Comparison of ENCODE assay signal across 13 cellular contexts in the genomic region with DNA sequence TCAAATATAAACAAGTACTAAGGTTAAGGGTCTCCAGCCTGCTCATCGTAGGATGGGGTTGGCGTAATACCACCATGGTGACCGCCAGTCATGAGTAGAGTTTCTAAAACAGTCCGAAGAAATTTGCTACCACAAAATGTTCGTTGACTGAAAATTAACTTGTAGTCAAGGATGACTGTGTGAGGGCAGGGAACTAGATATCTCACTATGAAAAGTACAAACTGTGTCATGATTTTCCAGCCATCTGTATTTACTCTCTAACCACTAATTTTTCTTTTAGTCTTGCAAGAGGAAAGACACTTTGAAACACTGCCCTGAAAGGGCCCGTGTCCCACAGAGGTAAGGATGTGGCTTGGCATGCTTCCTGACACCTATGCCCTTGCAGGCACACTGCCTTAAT.
DNase-seq lines count a peak whose midpoint lies in the region; ATAC-seq lines count a peak whose summit lies in the region.
"Had no signal": no experiment of that assay in that cellular context is flagged by ENCODE, and none has a peak within 500 bp of the region (broad histone marks: within the 10 kb centered on the region; RNA-seq: fewer than 3 reads in every experiment).

No MANE protein-coding gene starts in this region.

- POLR2A ChIA-PET in activated CD4-positive, alpha-beta T cell treated with anti-CD3 and anti-CD28 coated beads for 36 hours (lab: Charles Lee): interaction anchor here (0.6 to 2.9 kb wide), 8 partner anchors 8 to 99 kb away, joined by 3 to 23 read pairs (median 17); a partner anchor contains a TSS

- peaks cover 64% of the 10 kb centered on the region for H3K36me3 Mint-ChIP-seq in activated CD4-positive, alpha-beta T cell treated with anti-CD3 and anti-CD28 coated beads for 36 hours (ENCODE audit: low read depth)
- peaks cover 36% of the 10 kb centered on the region for H3K36me3 Mint-ChIP-seq in T-helper 2 cell treated with Interferon-gamma antibody and Interleukin-4, amounts not matched to agents 5 μg/mL and 100 μg/mL, for 36 hours (ENCODE audit: low read depth)
- peaks cover 41 to 59% of the 10 kb centered on the region in 2 donors for H3K36me3 Mint-ChIP-seq in activated naive CD4-positive, alpha-beta T cell treated with anti-CD3 and anti-CD28 coated beads, Interleukin-2, amount 50 U/mL, for 72 hours

- H3K27ac Mint-ChIP-seq in activated CD4-positive, alpha-beta T cell treated with anti-CD3 and anti-CD28 coated beads for 36 hours: peak overlapping the region; percentile 97
- H3K27ac Mint-ChIP-seq in T-helper 2 cell treated with Interferon-gamma antibody and Interleukin-4, amounts not matched to agents 5 μg/mL and 100 μg/mL, for 36 hours: peak overlapping the region; percentile 99
- H3K27ac Mint-ChIP-seq in activated naive CD4-positive, alpha-beta T cell treated with anti-CD3 and anti-CD28 coated beads, Interleukin-2, amount 50 U/mL, for 72 hours: peak overlapping the region; percentile 96 to 98
- H3K27ac Mint-ChIP-seq: nephron had no signal

- intact Hi-C loops in activated CD4-positive, alpha-beta T cell treated with anti-CD3 and anti-CD28 coated beads for 36 hours (cut with DNase I, micrococcal nuclease): loop anchor here (1.0 to 10.0 kb wide), 9 partner anchors 15 to 224 kb away; a partner anchor contains a TSS

- DNase-seq in activated CD4-positive, alpha-beta T cell treated with anti-CD3 and anti-CD28 coated beads for 36 hours: peak; percentile 72
- DNase-seq in activated CD4-positive, alpha-beta T cell treated with anti-CD3 and anti-CD28 coated beads for 1 hour: no peak
- DNase-seq in T-helper 2 cell treated with Interferon-gamma antibody and Interleukin-4, amounts not matched to agents 5 μg/mL and 100 μg/mL, for 36 hours (ENCODE audit: low spot score): peak; percentile 60
- DNase-seq in activated naive CD4-positive, alpha-beta T cell treated with anti-CD3 and anti-CD28 coated beads, Interleukin-2, amount 50 U/mL, for 72 hours (ENCODE audit: low spot score in 2 of 2): no peak
- peak; percentile 57 for DNase-seq in stimulated activated CD4-positive, alpha-beta T cell treated with anti-CD3 and anti-CD28 coated beads, Interleukin-4, amount 100 ng/mL, for 24 hours
- DNase-seq in hippocampal formation (lab: John Stamatoyannopoulos, UW) (no peak), NCI-H774 (lab: John Stamatoyannopoulos, UW) (no peak), H4 (ENCODE audit: low spot score) (no peak)
- DNase-seq: heart left ventricle, left colon, MG63, NCI-H2029 treated with DMSO at 0.1 percent for 48 hours had no signal

- H3K9me3 Mint-ChIP-seq in activated CD4-positive, alpha-beta T cell treated with anti-CD3 and anti-CD28 coated beads for 36 hours (ENCODE audit: low read depth): peaks cover 6% of the 10 kb centered on the region
- H3K9me3 Mint-ChIP-seq in T-helper 2 cell treated with Interferon-gamma antibody and Interleukin-4, amounts not matched to agents 5 μg/mL and 100 μg/mL, for 36 hours: peaks cover 6% of the 10 kb centered on the region
- H3K9me3 Mint-ChIP-seq in activated naive CD4-positive, alpha-beta T cell treated with anti-CD3 and anti-CD28 coated beads, Interleukin-2, amount 50 U/mL, for 72 hours: no peaks in the 10 kb centered on the region

- H3K4me3 Mint-ChIP-seq in activated CD4-positive, alpha-beta T cell treated with anti-CD3 and anti-CD28 coated beads for 36 hours: peak overlapping the region; percentile 58
- H3K4me3 Mint-ChIP-seq in T-helper 2 cell treated with Interferon-gamma antibody and Interleukin-4, amounts not matched to agents 5 μg/mL and 100 μg/mL, for 36 hours: peak overlapping the region; percentile 75
- H3K4me3 Mint-ChIP-seq: nephron had no signal

- CTCF ChIA-PET in activated CD4-positive, alpha-beta T cell treated with anti-CD3 and anti-CD28 coated beads for 36 hours (lab: Charles Lee): interaction anchor here (0.6 to 2.5 kb wide), 10 partner anchors 9 to 302 kb away, joined by 3 to 18 read pairs (median 4); no protein-coding TSS in a partner anchor

- H3K27me3 Mint-ChIP-seq in activated CD4-positive, alpha-beta T cell treated with anti-CD3 and anti-CD28 coated beads for 36 hours: no peaks in the 10 kb centered on the region
- no peaks in the 10 kb centered on the region for H3K27me3 Mint-ChIP-seq in T-helper 2 cell treated with Interferon-gamma antibody and Interleukin-4, amounts not matched to agents 5 μg/mL and 100 μg/mL, for 36 hours (ENCODE audit: low read depth)

- H3K4me1 Mint-ChIP-seq in activated CD4-positive, alpha-beta T cell treated with anti-CD3 and anti-CD28 coated beads for 36 hours: peaks cover 95% of the 10 kb centered on the region
- peaks cover 77% of the 10 kb centered on the region for H3K4me1 Mint-ChIP-seq in T-helper 2 cell treated with Interferon-gamma antibody and Interleukin-4, amounts not matched to agents 5 μg/mL and 100 μg/mL, for 36 hours (ENCODE audit: low read depth)

- ATAC-seq in activated CD4-positive, alpha-beta T cell treated with anti-CD3 and anti-CD28 coated beads for 36 hours: peak; percentile 38
- peak; percentile 70 to 71 for ATAC-seq in activated naive CD4-positive, alpha-beta T cell treated with anti-CD3 and anti-CD28 coated beads, Interleukin-2, amount 50 U/mL, for 72 hours
- ATAC-seq: heart left ventricle, left colon had no signal

Comparison
In these comparisons a context has a peak if more than half of its experiments do, and no peak if none do; other contexts are left out.
1. DNase-seq: peak in activated CD4-positive, alpha-beta T cell treated with anti-CD3 and anti-CD28 coated beads for 36 hours (single experiment), T-helper 2 cell treated with Interferon-gamma antibody and Interleukin-4, amounts not matched to agents 5 μg/mL and 100 μg/mL, for 36 hours (single experiment) and stimulated activated CD4-positive, alpha-beta T cell treated with anti-CD3 and anti-CD28 coated beads, Interleukin-4, amount 100 ng/mL, for 24 hours (single experiment); none in activated CD4-positive, alpha-beta T cell treated with anti-CD3 and anti-CD28 coated beads for 1 hour (single experiment), activated naive CD4-positive, alpha-beta T cell treated with anti-CD3 and anti-CD28 coated beads, Interleukin-2, amount 50 U/mL, for 72 hours (0 of 2), hippocampal formation (0 of 2), NCI-H774 (single experiment) and H4 (single experiment).
2. Peak in every context shown above with its lines, with median percentiles within 50 percentile points of each other: H3K27ac Mint-ChIP-seq.